ENCODE assay signal across 12 cellular contexts in the genomic region with DNA sequence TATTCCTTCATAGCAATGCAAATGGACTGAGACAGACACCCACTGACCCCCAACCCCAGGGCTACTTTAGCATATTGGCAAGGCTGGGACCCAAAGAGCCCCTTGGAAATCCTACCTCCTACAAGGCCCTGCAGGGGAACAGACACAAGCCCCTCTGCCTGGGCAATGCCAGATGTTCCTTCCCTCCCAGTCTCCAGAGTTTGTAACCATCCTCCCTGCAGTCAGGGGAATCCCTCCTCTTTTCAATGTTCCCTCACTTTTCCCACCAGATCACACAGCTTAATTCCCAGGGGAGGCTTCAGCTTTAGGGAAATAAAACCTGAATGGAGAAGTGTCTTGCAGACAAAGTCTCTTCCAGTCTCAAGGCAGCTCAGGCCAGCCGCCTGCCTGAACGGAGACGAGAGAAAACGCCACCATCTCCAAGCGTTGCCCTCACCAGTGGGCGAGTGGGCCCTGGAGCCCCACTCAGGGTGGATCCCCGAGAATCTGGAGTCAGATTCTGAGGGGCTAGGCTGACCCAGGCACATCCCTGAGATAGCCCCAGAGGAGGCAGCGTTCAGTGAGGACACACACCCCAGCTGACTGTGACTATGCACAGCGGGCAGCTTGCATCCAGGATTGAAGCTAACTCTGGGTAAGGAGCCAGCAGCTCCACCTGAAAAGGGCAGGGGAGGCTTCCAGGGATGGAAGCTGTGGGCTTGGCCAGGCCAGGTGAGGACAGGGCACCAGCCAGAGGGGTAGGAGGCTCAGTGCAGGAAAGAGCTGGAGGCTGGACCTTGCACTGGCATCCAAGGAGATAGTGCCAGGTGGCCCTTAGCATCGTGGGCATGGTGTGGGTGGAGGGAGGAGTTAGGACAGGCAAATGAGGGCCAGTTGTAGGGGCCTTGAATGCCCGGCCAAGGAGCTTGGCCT. TPM values are rescaled to one million over a fixed set of nuclear protein-coding genes. Genes with fewer than 3 reads are reported as not detected.
DNase-seq lines count a peak whose midpoint lies in the region; ATAC-seq, FAIRE-seq and TF ChIP-seq lines count a peak whose summit lies in the region.
"Had no signal": no experiment of that assay in that cellular context is flagged by ENCODE, and none has a peak within 500 bp of the region (broad histone marks: within the 10 kb centered on the region; RNA-seq: fewer than 3 reads in every experiment).

No MANE protein-coding gene starts in this region.

- no peaks in the 10 kb centered on the region; the same call in 1 of the 2 replicates for H3K27me3 ChIP-seq in H7 (ENCODE audit: control insufficient read depth, insufficient read depth, low read length)
- no peaks in the 10 kb centered on the region for H3K27me3 ChIP-seq in H1 (replicated peaks in 1 of 4; ENCODE audit: control insufficient read depth in 3 of 4, extremely low read depth in 1 of 4, insufficient read depth in 3 of 4, low read length in 3 of 4)
- no peaks in the 10 kb centered on the region for H3K27me3 ChIP-seq in neuronal stem cell (ENCODE audit: control insufficient read depth in 3 of 3, insufficient read depth in 3 of 3, low read depth in 1 of 3, low read length in 3 of 3)
- H3K27me3 ChIP-seq in CD4-positive, alpha-beta memory T cell (ENCODE audit: insufficient read depth, low read length): peaks cover 4% of the 10 kb centered on the region

- DNase-seq in H7 (peak; percentile 70), NCI-H2171 (lab: John Stamatoyannopoulos, UW) (peak; percentile 26), H1 (ENCODE audit: low read depth in 1 of 2, low spot score in 2 of 2) (no peak), neuronal stem cell (ENCODE audit: low spot score) (no peak), NCI-H2029 treated with DMSO at 0.1 percent for 48 hours (lab: John Stamatoyannopoulos, UW) (no peak)
- DNase-seq in CD4-positive, alpha-beta memory T cell: no peak

- H2BK15ac ChIP-seq in H1 (ENCODE audit: low read length) (no peak overlapping the region), neuronal stem cell (ENCODE audit: low read length) (peak overlapping the region; percentile 13)

- no peak for ATAC-seq in GM18909 (IDR thresholded peaks at IDR 0.05; ENCODE audit: poor library complexity, unreplicated experiment)
- ATAC-seq: A549, K562 had no signal

- no peak for FAIRE-seq in H1 (lab: Jason Lieb, UNC)
- FAIRE-seq: A549, K562 had no signal

- H3K27ac Mint-ChIP-seq in CD4-positive, alpha-beta memory T cell: no peak overlapping the region
- H3K27ac Mint-ChIP-seq: CD14-positive monocyte had no signal

- H4K5ac ChIP-seq in H1 (ENCODE audit: insufficient read length, low read depth, low read length): peak overlapping the region; percentile 34

- no peak overlapping the region for H3K23ac ChIP-seq in H1 (ENCODE audit: insufficient read length)
- H3K23ac ChIP-seq in neuronal stem cell (ENCODE audit: low read depth, low read length, poor library complexity): no peak overlapping the region

- WGBS in H1 (ENCODE audit: extremely low coverage in 1 of 2, insufficient coverage in 1 of 2, insufficient read length in 1 of 2, insufficient replicate concordance in 2 of 2, low coverage in 1 of 2, low lambda C conversion rate in 2 of 2, missing lambda C conversion rate in 1 of 2), 2 experiments: 82% methylated on average over 11 of the region's 11 CpGs; no CpG with 5 or more reads in 1 of the 2 experiments
- no CpG with 5 or more reads among the region's 11 CpGs for WGBS in neuronal stem cell (ENCODE audit: extremely low coverage in 2 of 2, insufficient read length in 2 of 2, insufficient replicate concordance in 1 of 2), 2 donors

- CTCF ChIA-PET in H1 (lab: Charles Lee; ENCODE audit: partially characterized antibody): interaction anchor here (0.5 to 1.4 kb wide), 5 partner anchors 9 to 123 kb away, joined by 3 to 5 read pairs (median 3); no protein-coding TSS in a partner anchor
- CTCF ChIA-PET in CD4-positive, alpha-beta memory T cell (lab: Charles Lee; ENCODE audit: partially characterized antibody): interaction anchor here (0.6 kb wide), 1 partner anchor 1967 kb away, joined by 3 read pairs; no protein-coding TSS in a partner anchor

- no peaks in the 10 kb centered on the region for H3K36me3 ChIP-seq in H7 (replicated peaks; ENCODE audit: control insufficient read depth, insufficient read depth, low read length)
- H3K36me3 ChIP-seq in H1 (ENCODE audit: control insufficient read depth in 2 of 4, insufficient read depth in 4 of 4, low read length in 3 of 4): no peaks in the 10 kb centered on the region
- H3K36me3 ChIP-seq in neuronal stem cell (replicated peaks in 1 of 2; ENCODE audit: control insufficient read depth in 2 of 2, insufficient read depth in 2 of 2, low read length in 2 of 2): no peaks in the 10 kb centered on the region
- no peaks in the 10 kb centered on the region for H3K36me3 ChIP-seq in CD4-positive, alpha-beta memory T cell (ENCODE audit: insufficient read depth, low read length)
- H3K36me3 ChIP-seq: HAP-1 had no signal

- H3K27me3 Mint-ChIP-seq in CD4-positive, alpha-beta memory T cell: peaks cover 8 to 41% of the 10 kb centered on the region in 2 donors

- no peak overlapping the region for H3K4me3 ChIP-seq in H7 (ENCODE audit: insufficient read depth, low read depth, low read length)
- H3K4me3 ChIP-seq in H1 (ENCODE audit: extremely low read depth in 1 of 4, insufficient read depth in 2 of 4, low read depth in 3 of 4, low read length in 4 of 4): no peak overlapping the region
- H3K4me3 ChIP-seq in neuronal stem cell (ENCODE audit: low read length in 2 of 2): peak overlapping the region in 1 of 2 donors; percentile 9
- H3K4me3 ChIP-seq in CD4-positive, alpha-beta memory T cell (ENCODE audit: low read length in 2 of 2): no peak overlapping the region
- H3K4me3 ChIP-seq: A549, HAP-1, K562 had no signal

- no peak overlapping the region for H2BK20ac ChIP-seq in H1 (ENCODE audit: low read length)

- H3K9ac ChIP-seq in H1 (replicated peaks in 1 of 4; ENCODE audit: extremely low read depth in 1 of 4, low read depth in 3 of 4, low read length in 3 of 4) (no peak overlapping the region), neuronal stem cell (ENCODE audit: low read depth, low read length, poor library complexity) (no peak overlapping the region)

- no peak for TF ChIP-seq POLR2A in H1 (IDR thresholded peaks at IDR 0.05; ENCODE audit: control extremely low read depth in 1 of 2, low read depth in 2 of 2, low read length in 2 of 2)

- H3K4me2 ChIP-seq in H1 (ENCODE audit: insufficient read depth in 1 of 2, low read depth in 2 of 2, low read length in 2 of 2): no peak overlapping the region
- H3K4me2 ChIP-seq in neuronal stem cell (ENCODE audit: insufficient read depth, low read length, poor library complexity, severe bottlenecking): no peak overlapping the region
- H3K4me2 ChIP-seq: A549 had no signal

- H2BK120ac ChIP-seq in H1 (replicated peaks; ENCODE audit: low read depth, low read length) (no peak overlapping the region), neuronal stem cell (ENCODE audit: low read depth, low read length) (no peak overlapping the region)

- intact Hi-C loops in CD4-positive, alpha-beta memory T cell (cut with micrococcal nuclease): loop anchor here (5.0 kb wide), 1 partner anchor 728 kb away; no protein-coding TSS in a partner anchor

- no peaks in the 10 kb centered on the region for H3K79me2 ChIP-seq in H1 (ENCODE audit: control insufficient read depth in 1 of 2, insufficient read depth in 2 of 2, low read length in 2 of 2)

- H3K23me2 ChIP-seq in H1 (ENCODE audit: low read depth, low read length): peaks cover 5% of the 10 kb centered on the region; the same call in 1 of the 2 replicates

- H4K20me1 ChIP-seq in H1 (replicated peaks in 1 of 2; ENCODE audit: control insufficient read depth in 1 of 2, insufficient read depth in 2 of 2, low read length in 2 of 2): no peaks in the 10 kb centered on the region

- no peak for TF ChIP-seq RAD21 in H1 (IDR thresholded peaks at IDR 0.05 in 1 of 2, conservative IDR thresholded peaks at IDR 0.05 in 1 of 2; ENCODE audit: low read depth in 2 of 2, low read length in 2 of 2)

- H3K14ac ChIP-seq in H1 (ENCODE audit: insufficient read length): no peak overlapping the region
- peak overlapping the region; percentile 48 for H3K14ac ChIP-seq in neuronal stem cell (ENCODE audit: low read length)

- H3K36me3 Mint-ChIP-seq in CD4-positive, alpha-beta memory T cell: no peaks in the 10 kb centered on the region
- H3K36me3 Mint-ChIP-seq: CD14-positive monocyte had no signal

- H4K8ac ChIP-seq in H1 (ENCODE audit: extremely low read depth, insufficient read depth, low read length): no peak overlapping the region; the same call in 1 of the 2 replicates
- no peak overlapping the region for H4K8ac ChIP-seq in neuronal stem cell (ENCODE audit: low read depth, low read length)

- no peaks in the 10 kb centered on the region for H3K79me1 ChIP-seq in H1 (ENCODE audit: low read depth, low read length)
- H3K79me1 ChIP-seq in neuronal stem cell (ENCODE audit: low read depth, low read length): no peaks in the 10 kb centered on the region

- H2AFZ ChIP-seq in H1 (ENCODE audit: low read length) (no peak overlapping the region), neuronal stem cell (ENCODE audit: low read length) (no peak overlapping the region)

- TF ChIP-seq CTCF in H1 (IDR thresholded peaks at IDR 0.05; ENCODE audit: control extremely low read depth in 1 of 3, insufficient read depth in 1 of 3, low read depth in 1 of 3, low read length in 3 of 3): no peak

- H2BK5ac ChIP-seq in H1 (ENCODE audit: low read depth, low read length): no peak overlapping the region
- H2BK5ac ChIP-seq in neuronal stem cell (ENCODE audit: low read length): no peak overlapping the region

- POLR2A ChIA-PET in H1 (lab: Charles Lee; ENCODE audit: partially characterized antibody): interaction anchor here (0.7 to 1.4 kb wide), 2 partner anchors 21 to 102 kb away, joined by 4 read pairs; no protein-coding TSS in a partner anchor
- POLR2A ChIA-PET in CD4-positive, alpha-beta memory T cell (lab: Charles Lee; ENCODE audit: partially characterized antibody): no interaction called here

- no peak for TF ChIP-seq EP300 in H1 (IDR thresholded peaks at IDR 0.05; ENCODE audit: borderline replicate concordance in 1 of 2, low read depth in 2 of 2, low read length in 2 of 2)

- no peak overlapping the region for H2AK5ac ChIP-seq in H1 (ENCODE audit: low read depth, low read length)
- peak overlapping the region; percentile 65 for H2AK5ac ChIP-seq in neuronal stem cell (ENCODE audit: low read depth, low read length)

- H4K91ac ChIP-seq in H1 (replicated peaks; ENCODE audit: insufficient read length, low read length) (peak overlapping the region; percentile 17), neuronal stem cell (ENCODE audit: low read depth, low read length, poor library complexity) (no peak overlapping the region)

- no peak overlapping the region for H3K56ac ChIP-seq in H1 (replicated peaks; ENCODE audit: insufficient read length, low read depth, low read length)

- H3K4me1 ChIP-seq in H1 (replicated peaks in 1 of 4; ENCODE audit: control insufficient read depth in 3 of 4, insufficient read depth in 4 of 4, low read length in 3 of 4): peaks cover 0 to 8% (median 3%) of the 10 kb centered on the region in 4 experiments; a peak in 3 of 7 replicates
- peaks cover 0 to 6% of the 10 kb centered on the region in 2 donors for H3K4me1 ChIP-seq in neuronal stem cell (ENCODE audit: control insufficient read depth in 2 of 2, insufficient read depth in 1 of 2, low read depth in 1 of 2, low read length in 2 of 2)
- no peaks in the 10 kb centered on the region for H3K4me1 ChIP-seq in CD4-positive, alpha-beta memory T cell (ENCODE audit: insufficient read depth, low read length)
- H3K4me1 ChIP-seq: A549, HAP-1 had no signal

- H3K9me3 Mint-ChIP-seq in CD4-positive, alpha-beta memory T cell: peaks cover 0 to 1% (median 0%) of the 10 kb centered on the region in 8 donors

- H3K18ac ChIP-seq in H1 (ENCODE audit: extremely low read depth, low read length) (no peak overlapping the region; the same call in 1 of the 2 replicates), neuronal stem cell (ENCODE audit: low read length) (peak overlapping the region; percentile 35)

- no peak overlapping the region for H3K4ac ChIP-seq in H1 (replicated peaks; ENCODE audit: insufficient read length, low read depth, low read length)
- H3K4ac ChIP-seq in neuronal stem cell (ENCODE audit: low read length): no peak overlapping the region

- H3K9me3 ChIP-seq in H1 (ENCODE audit: insufficient read depth in 2 of 2, low read depth in 1 of 2, low read length in 1 of 2) (no peaks in the 10 kb centered on the region), neuronal stem cell (replicated peaks in 1 of 2; ENCODE audit: control insufficient read depth in 2 of 2, insufficient read depth in 1 of 2, low read depth in 1 of 2, low read length in 2 of 2) (no peaks in the 10 kb centered on the region)
- H3K9me3 ChIP-seq in CD4-positive, alpha-beta memory T cell (ENCODE audit: control insufficient read depth in 1 of 2, low read length in 2 of 2): no peaks in the 10 kb centered on the region
- H3K9me3 ChIP-seq: A549, HAP-1 had no signal

- H3K4me1 Mint-ChIP-seq in CD4-positive, alpha-beta memory T cell: no peaks in the 10 kb centered on the region
- H3K4me1 Mint-ChIP-seq: CD14-positive monocyte had no signal

- H3K27ac ChIP-seq in H1 (ENCODE audit: low read depth, low read length): no peak overlapping the region
- no peak overlapping the region for H3K27ac ChIP-seq in neuronal stem cell (replicated peaks; ENCODE audit: low read length)
- no peak overlapping the region for H3K27ac ChIP-seq in CD4-positive, alpha-beta memory T cell (ENCODE audit: low read depth, low read length)
- H3K27ac ChIP-seq: A549, HL-60 had no signal

- no peak overlapping the region for H3K4me3 Mint-ChIP-seq in CD4-positive, alpha-beta memory T cell
- H3K4me3 Mint-ChIP-seq: CD14-positive monocyte had no signal

- H2BK12ac ChIP-seq in H1 (ENCODE audit: low read depth, low read length) (peak overlapping the region; percentile 60; the same call in 1 of the 2 replicates), neuronal stem cell (ENCODE audit: low read length) (peak overlapping the region; percentile 28)

RNA-seq across cellular contexts. Expression of gene ZC3H12A, which starts 44.0 kb away (rescaled TPM):
- total RNA-seq in H7 (2014; rRNA removed; shearing (Covaris generic)): 11.0 and 12.3 TPM in 2 replicates
- 7.4 TPM in 2 replicates for total RNA-seq in H1 (2021; fragmentation: NEBNext Ultra II Directional; extraction: Animal tissue kit (Norgen Biotek cat#: 25700))
- 10.0 and 13.7 TPM in 2 replicates for polyA plus RNA-seq in H1 (2011; rRNA removed)
- 8.1 TPM for polyA plus RNA-seq in H1 (2011; cell fraction: cytosol; rRNA removed)
- 20.1 TPM for polyA plus RNA-seq in H1 (2011; cell fraction: nucleus; rRNA removed)
- 5.6 to 7.4 TPM (median 6.7 TPM) in 4 replicates for polyA plus RNA-seq in H1 (2012, experiment 1 of 2)
- polyA plus RNA-seq in H1 (2012, experiment 2 of 2): 6.9 TPM
- 4.6 TPM for polyA plus RNA-seq in H1 (2013, experiment 1 of 2)
- 4.4 TPM for polyA plus RNA-seq in H1 (2013, experiment 2 of 2)
- polyA minus RNA-seq in H1 (2011; rRNA and poly(A)+ RNA removed): 4.1 and 7.6 TPM in 2 replicates
- polyA minus RNA-seq in H1 (2011; cell fraction: cytosol; rRNA and poly(A)+ RNA removed): 3.1 TPM
- polyA minus RNA-seq in H1 (2011; cell fraction: nucleus; rRNA and poly(A)+ RNA removed): 5.9 TPM
- polyA plus RNA-seq in neuronal stem cell (2013, experiment 1 of 2): 2.5 TPM
- polyA plus RNA-seq in neuronal stem cell (2013, experiment 2 of 2): 2.1 TPM
- total RNA-seq in CD4-positive, alpha-beta memory T cell: 10 to 100 TPM; 54.6 to 60.7 TPM
- 10 to 100 TPM; 10.6 to 19.9 TPM for polyA plus RNA-seq in CD4-positive, alpha-beta memory T cell

Comparison
In these comparisons a context has a peak if more than half of its experiments do, and no peak if none do; other contexts are left out.
1. DNase-seq: peak in H7 (single experiment) and NCI-H2171 (single experiment); none in H1 (0 of 2), neuronal stem cell (single experiment), CD4-positive, alpha-beta memory T cell (0 of 5) and NCI-H2029 treated with DMSO at 0.1 percent for 48 hours (single experiment).